Comparison of ENCODE assay signal across 9 cellular contexts in the genomic region with DNA sequence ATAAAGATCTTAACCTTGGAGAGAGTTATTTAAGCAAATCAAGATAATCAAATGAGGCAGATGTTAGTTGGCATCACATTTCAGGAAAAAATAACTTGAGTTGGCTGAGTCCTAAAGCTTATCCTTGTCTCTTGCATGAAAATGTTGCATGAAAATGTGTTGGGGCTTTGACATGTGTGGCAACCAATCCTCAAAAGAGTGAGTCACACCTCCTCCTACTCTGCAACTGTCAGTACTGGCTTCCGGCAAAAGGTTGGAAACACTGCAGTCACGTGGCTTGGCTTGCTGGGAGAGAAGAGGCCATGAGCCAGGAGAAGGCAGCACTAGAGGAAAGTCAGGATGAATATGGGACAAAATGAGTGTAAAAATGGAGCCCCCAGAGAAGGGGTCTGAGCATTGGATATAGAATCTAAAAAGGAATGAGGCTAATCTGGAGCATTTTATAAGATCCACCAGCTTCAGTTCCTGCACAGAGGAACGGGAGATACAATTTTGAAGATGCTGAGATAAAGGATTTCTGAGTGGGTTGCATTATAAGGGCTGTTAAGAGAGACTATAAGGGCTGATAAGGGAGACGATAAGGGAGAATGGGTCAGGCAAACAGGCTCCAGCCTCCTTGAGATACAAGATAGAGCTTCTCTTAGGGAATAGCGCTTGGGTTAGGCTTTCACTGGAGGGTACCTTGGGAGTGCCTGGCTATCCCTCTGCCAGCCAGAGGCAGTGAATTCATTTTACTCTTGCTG. TPM values are rescaled to one million over a fixed set of nuclear protein-coding genes. Genes with fewer than 3 reads are reported as not detected.
DNase-seq lines count a peak whose midpoint lies in the region; ATAC-seq, FAIRE-seq and TF ChIP-seq lines count a peak whose summit lies in the region.
"Had no signal": no experiment of that assay in that cellular context is flagged by ENCODE, and none has a peak within 500 bp of the region (broad histone marks: within the 10 kb centered on the region; RNA-seq: fewer than 3 reads in every experiment).

No MANE protein-coding gene starts in this region.

- FAIRE-seq in RCC 7860 (lab: Jason Lieb, UNC) = no peak

- H3K9me3 ChIP-seq in parathyroid adenoma (ENCODE audit: control insufficient read depth, low read length) = no peaks in the 10 kb centered on the region
- H3K9me3 ChIP-seq: right lobe of liver had no signal

- no peak overlapping the region for H2AFZ ChIP-seq in parathyroid adenoma

- in situ Hi-C loops in G401 (cut with HindIII; ENCODE audit: low sequenced_read_pairs) = no loop called here

- no peak overlapping the region for H3K27ac ChIP-seq in parathyroid adenoma
- H3K27ac ChIP-seq: right lobe of liver had no signal

- no peaks in the 10 kb centered on the region for H3K27me3 ChIP-seq in parathyroid adenoma (ENCODE audit: control insufficient read depth, insufficient read depth, low read length)
- H3K27me3 ChIP-seq: right lobe of liver had no signal

- H3K4me1 ChIP-seq in parathyroid adenoma = peaks cover 4% of the 10 kb centered on the region
- H3K4me1 ChIP-seq: right lobe of liver had no signal

- peak overlapping the region; percentile 11 for H3K4me2 ChIP-seq in parathyroid adenoma (ENCODE audit: low read length)

- H3K79me2 ChIP-seq in parathyroid adenoma = no peaks in the 10 kb centered on the region

- DNase-seq in G401 (ENCODE audit: low spot score) (peak; percentile 84), RCC 7860 (ENCODE audit: low spot score) (peak; percentile 48), fibroblast of the conjunctiva (ENCODE audit: low read depth) (peak; percentile 50), NCI-H1694 (lab: John Stamatoyannopoulos, UW) (no peak), NOMO-1 (lab: John Stamatoyannopoulos, UW; ENCODE audit: unreplicated experiment in 2 of 2) (no peak)
- DNase-seq in activated naive CD4-positive, alpha-beta T cell (lab: John Stamatoyannopoulos, UW) = no peak
- DNase-seq: right lobe of liver had no signal

- no peak for TF ChIP-seq CTCF in parathyroid adenoma (IDR thresholded peaks at IDR 0.05)

- H3K4me3 ChIP-seq in parathyroid adenoma (ENCODE audit: low read depth, low read length) = no peak overlapping the region
- H3K4me3 ChIP-seq: right lobe of liver had no signal

- H3K9ac ChIP-seq in parathyroid adenoma = no peak overlapping the region

- no peak for ATAC-seq in GM19397 (IDR thresholded peaks at IDR 0.05; ENCODE audit: unreplicated experiment)

- H3K36me3 ChIP-seq in parathyroid adenoma (ENCODE audit: control insufficient read depth, insufficient read depth, low read length) = no peaks in the 10 kb centered on the region
- H3K36me3 ChIP-seq: right lobe of liver had no signal

RNA-seq across cellular contexts. Expression of a gene that starts 43.1 kb away (rescaled TPM):
- not detected in 2 replicates for total RNA-seq in G401 (2014; rRNA removed; shearing (Covaris generic))
- total RNA-seq: right lobe of liver had no signal

Comparison
In these comparisons a context has a peak if more than half of its experiments do, and no peak if none do; other contexts are left out.
1. DNase-seq: peak in G401 (single experiment), RCC 7860 (single experiment) and fibroblast of the conjunctiva (single experiment); none in NCI-H1694 (single experiment), activated naive CD4-positive, alpha-beta T cell (0 of 4) and NOMO-1 (0 of 2).